Comparison of ENCODE assay signal across 8 cellular contexts in genomic region chr3:42613462-42613861, GRCh38. TPM values are rescaled to one million over a fixed set of nuclear protein-coding genes. Genes with fewer than 3 reads are reported as not detected.
DNase-seq lines count a peak whose midpoint lies in the region; ATAC-seq and TF ChIP-seq lines count a peak whose summit lies in the region.

No MANE protein-coding gene starts in this region.

- TF ChIP-seq EP300 in transverse colon (IDR thresholded peaks at IDR 0.05; ENCODE audit: low read depth), result no peak

- peaks cover 78% of the 10 kb centered on the region for H3K4me1 Mint-ChIP-seq in activated naive CD4-positive, alpha-beta T cell treated with anti-CD3 and anti-CD28 coated beads, Interleukin-2, amount 50 U/mL, for 24 hours

- peaks cover 0 to 54% of the 10 kb centered on the region in 2 donors for H3K4me1 ChIP-seq in right atrium auricular region
- H3K4me1 ChIP-seq in transverse colon, result peaks cover 0 to 50% (median 10%) of the 10 kb centered on the region in 4 donors

- no peaks in the 10 kb centered on the region for H3K9me3 ChIP-seq in right atrium auricular region
- no peaks in the 10 kb centered on the region for H3K9me3 ChIP-seq in transverse colon

- in situ Hi-C loops in transverse colon (cut with MboI; ENCODE audit: low pct_ligation_motif_present in 1 of 4, low pct_unique_long_range_greater_than_20kb in 1 of 4, low sequenced_read_pairs in 3 of 4), result no loop called here

- WGBS in transverse colon (ENCODE audit: low coverage in 1 of 2), 2 donors, result 76 to 79% methylated on average over 2 of the region's 2 CpGs

- peak overlapping the region; percentile 1 for H3K4me3 Mint-ChIP-seq in activated naive CD4-positive, alpha-beta T cell treated with anti-CD3 and anti-CD28 coated beads, Interleukin-2, amount 50 U/mL, for 24 hours

- peak overlapping the region; percentile 27 for H3K27ac Mint-ChIP-seq in activated naive CD4-positive, alpha-beta T cell treated with anti-CD3 and anti-CD28 coated beads, Interleukin-2, amount 50 U/mL, for 24 hours

- H3K36me3 ChIP-seq in right atrium auricular region (peaks cover 1% of the 10 kb centered on the region), transverse colon (peaks cover 0 to 3% (median 0%) of the 10 kb centered on the region in 4 donors)

- no peaks in the 10 kb centered on the region for H3K9me3 Mint-ChIP-seq in activated naive CD4-positive, alpha-beta T cell treated with anti-CD3 and anti-CD28 coated beads, Interleukin-2, amount 50 U/mL, for 24 hours

- intact Hi-C loops in transverse colon (cut with DNase I; ENCODE audit: low total_unique reads), result no loop called here

- no peak for DNase-seq in activated naive CD4-positive, alpha-beta T cell treated with anti-CD3 and anti-CD28 coated beads, Interleukin-2, amount 50 U/mL, for 16 hours
- DNase-seq in right atrium auricular region (ENCODE audit: low spot score) (no peak), transverse colon (no peak), T-helper 2 cell (no peak), GDM1 (lab: John Stamatoyannopoulos, UW) (no peak), amniotic stem cell (lab: John Stamatoyannopoulos, UW) (no peak)

- ATAC-seq in SK-N-SH treated with all-trans-retinoic acid at 6 μM for 48 hours, result peak; percentile 78

- peaks cover 14% of the 10 kb centered on the region for H3K36me3 Mint-ChIP-seq in activated naive CD4-positive, alpha-beta T cell treated with anti-CD3 and anti-CD28 coated beads, Interleukin-2, amount 50 U/mL, for 24 hours

- TF ChIP-seq CTCF in right atrium auricular region (IDR thresholded peaks at IDR 0.05), result peak; percentile 27 to 61
- peak; percentile 36 to 53 (median 46) for TF ChIP-seq CTCF in transverse colon (IDR thresholded peaks at IDR 0.05)

- no peaks in the 10 kb centered on the region for H3K27me3 Mint-ChIP-seq in activated naive CD4-positive, alpha-beta T cell treated with anti-CD3 and anti-CD28 coated beads, Interleukin-2, amount 50 U/mL, for 24 hours

- H3K27ac ChIP-seq in right atrium auricular region (peak overlapping the region in 1 of 2 donors; percentile 28), transverse colon (peak overlapping the region in 2 of 4 donors; percentile 12 to 15)

- no peaks in the 10 kb centered on the region for H3K27me3 ChIP-seq in right atrium auricular region
- H3K27me3 ChIP-seq in transverse colon, result no peaks in the 10 kb centered on the region

- no peak for TF ChIP-seq POLR2A in transverse colon (IDR thresholded peaks at IDR 0.05)

- H3K4me3 ChIP-seq in right atrium auricular region (no peak overlapping the region), transverse colon (no peak overlapping the region)

TF ChIP-seq in SK-N-SH treated with all-trans-retinoic acid at 6 μM for 48 hours, 23 proteins besides CTCF, POLR2A, EP300 and RAD21:
- no peak for TF ChIP-seq ESRRG (CRISPR knock-in tag; IDR thresholded peaks at IDR 0.05)
- TF ChIP-seq PATZ1 (CRISPR knock-in tag; IDR thresholded peaks at IDR 0.05; ENCODE audit: borderline replicate concordance), result no peak
- no peak for TF ChIP-seq PPARA (CRISPR knock-in tag; IDR thresholded peaks at IDR 0.05; ENCODE audit: borderline replicate concordance)
- TF ChIP-seq BACH2 (CRISPR knock-in tag; IDR thresholded peaks at IDR 0.05; ENCODE audit: borderline replicate concordance), result no peak
- no peak for TF ChIP-seq ZFP3 (CRISPR knock-in tag; IDR thresholded peaks at IDR 0.05)
- no peak for TF ChIP-seq SNAI2 (CRISPR knock-in tag; IDR thresholded peaks at IDR 0.05)
- no peak for TF ChIP-seq OSR1 (CRISPR knock-in tag; IDR thresholded peaks at IDR 0.05)

RNA-seq across cellular contexts. Expression of gene NKTR, which starts 13.0 kb away (rescaled TPM):
- total RNA-seq in right atrium auricular region (10 to 100 TPM; 14.1 to 20.4 TPM), transverse colon (100 to 1,000 TPM in 3 of 4 donors, 10 to 100 TPM in 1; 96.3 to 172 (median 133) TPM)

RNA-seq across cellular contexts. Expression of gene SS18L2, which starts 22.8 kb away (rescaled TPM):
- total RNA-seq in right atrium auricular region (10 to 100 TPM in 1 of 2 donors, 1 to 10 TPM in 1; 8.4 to 13.9 TPM), transverse colon (10 to 100 TPM in 3 of 4 donors, 1 to 10 TPM in 1; 3.4 to 23.9 (median 15.8) TPM)

RNA-seq across cellular contexts. Expression of gene SEC22C, which starts 31.7 kb away (rescaled TPM):
- total RNA-seq in right atrium auricular region, result 10 to 100 TPM; 32.3 to 36.2 TPM
- 10 to 100 TPM; 22.7 to 66.3 (median 32.1) TPM for total RNA-seq in transverse colon

RNA-seq across cellular contexts. Expression of gene ZBTB47, which starts 40.0 kb away (rescaled TPM):
- total RNA-seq in right atrium auricular region (100 to 1,000 TPM in 1 of 2 donors, 10 to 100 TPM in 1; 92.4 to 129 TPM), transverse colon (10 to 100 TPM in 3 of 4 donors, 1 to 10 TPM in 1; 10.0 to 44.1 (median 19.7) TPM)

Comparison
In these comparisons a context has a peak if more than half of its experiments do, and no peak if none do; other contexts are left out.
1. RNA of gene NKTR, which starts 13.0 kb away (total RNA-seq): 96.3 to 172 TPM in transverse colon; 14.1 to 20.4 TPM in right atrium auricular region; every median in the first group is over 4 times any median in the second.